Comparison of ENCODE assay signal across 14 cellular contexts in the genomic region with DNA sequence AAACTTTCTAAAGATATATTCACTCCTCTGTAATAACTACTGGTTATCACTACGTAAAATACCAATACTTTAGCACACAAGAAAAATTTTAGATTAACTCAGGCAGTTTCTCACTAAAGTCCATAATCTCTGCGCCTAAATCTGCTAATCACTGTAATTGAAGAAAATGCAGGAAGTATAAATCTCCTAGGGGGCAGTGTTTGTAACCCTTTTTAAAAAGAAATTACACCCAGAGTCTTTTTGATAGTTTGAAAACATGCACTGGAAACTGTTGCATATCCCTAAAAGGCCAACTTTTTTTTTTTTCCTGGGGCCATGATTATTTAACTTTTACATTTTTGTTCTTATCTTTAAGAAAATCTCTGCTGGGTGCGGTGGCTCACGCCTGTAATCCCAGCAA.
DNase-seq lines count a peak whose midpoint lies in the region; ATAC-seq and TF ChIP-seq lines count a peak whose summit lies in the region.
"Had no signal": no experiment of that assay in that cellular context is flagged by ENCODE, and none has a peak within 500 bp of the region (broad histone marks: within the 10 kb centered on the region; RNA-seq: fewer than 3 reads in every experiment).

No MANE protein-coding gene starts in this region.

- no peaks in the 10 kb centered on the region for H3K36me3 ChIP-seq in MM.1S (replicated peaks; ENCODE audit: insufficient read depth, low read length)

- H3F3A ChIP-seq in MM.1S (ENCODE audit: insufficient read depth, low read length): no peaks in the 10 kb centered on the region

- H3K4me3 ChIP-seq in MM.1S (ENCODE audit: low read length) (no peak overlapping the region), choroid plexus epithelial cell (ENCODE audit: low read depth, low read length) (no peak overlapping the region)

- TF ChIP-seq CTCF in MM.1S (IDR thresholded peaks at IDR 0.05; ENCODE audit: low read length): peak; percentile 41
- no peak for TF ChIP-seq CTCF in choroid plexus epithelial cell (conservative IDR thresholded peaks at IDR 0.05; ENCODE audit: low read depth, low read length)

- H4K20me1 ChIP-seq in MM.1S (ENCODE audit: insufficient read depth, low read length): no peaks in the 10 kb centered on the region

- peaks cover 10% of the 10 kb centered on the region for H3K4me1 ChIP-seq in MM.1S (ENCODE audit: low read length)

- no peaks in the 10 kb centered on the region for H3K9me2 ChIP-seq in MM.1S (replicated peaks; ENCODE audit: insufficient read depth, low read length)

- DNase-seq in NCI-H2227 treated with DMSO at 0.1 percent for 48 hours (lab: John Stamatoyannopoulos, UW) (peak; percentile 2), NCI-H2227 (lab: John Stamatoyannopoulos, UW; ENCODE audit: unreplicated experiment) (no peak), MM.1S (peak; percentile 37), choroid plexus epithelial cell (ENCODE audit: low read depth) (peak; percentile 37), renal cortical epithelial cell (ENCODE audit: low read depth) (peak; percentile 43)
- DNase-seq: activated CD4-positive, alpha-beta memory T cell treated with anti-CD3 and anti-CD28 coated beads for 36 hours; activated effector memory CD4-positive, alpha-beta T cell treated with anti-CD3 and anti-CD28 coated beads, Interleukin-2, amount 50 U/mL, for 16 hours; EL; NCI-H226; T-helper 9 cell had no signal

- H3K9ac ChIP-seq in MM.1S (ENCODE audit: low read length): no peak overlapping the region

- no peak overlapping the region for H3K27ac ChIP-seq in MM.1S (ENCODE audit: low read length)
- H3K27ac ChIP-seq: RWPE1 had no signal

- H3K79me2 ChIP-seq in MM.1S (ENCODE audit: low read length): no peaks in the 10 kb centered on the region

- H3K27me3 ChIP-seq in MM.1S (replicated peaks; ENCODE audit: insufficient read depth, low read length): no peaks in the 10 kb centered on the region

- H3K4me2 ChIP-seq in MM.1S (ENCODE audit: low read depth, low read length): no peak overlapping the region

- no peak overlapping the region for H2AFZ ChIP-seq in MM.1S (ENCODE audit: low read length)

- no peaks in the 10 kb centered on the region for H3K9me3 ChIP-seq in MM.1S (replicated peaks; ENCODE audit: insufficient read depth, low read length)

- ATAC-seq in HG03175 (IDR thresholded peaks at IDR 0.05; ENCODE audit: unreplicated experiment): no peak
- ATAC-seq in GM21528 (IDR thresholded peaks at IDR 0.05; ENCODE audit: low FRiP score, unreplicated experiment): no peak
- ATAC-seq in GM19023 (IDR thresholded peaks at IDR 0.05; ENCODE audit: unreplicated experiment): no peak
